Comparison of ENCODE assay signal across 21 cellular contexts in the genomic region with DNA sequence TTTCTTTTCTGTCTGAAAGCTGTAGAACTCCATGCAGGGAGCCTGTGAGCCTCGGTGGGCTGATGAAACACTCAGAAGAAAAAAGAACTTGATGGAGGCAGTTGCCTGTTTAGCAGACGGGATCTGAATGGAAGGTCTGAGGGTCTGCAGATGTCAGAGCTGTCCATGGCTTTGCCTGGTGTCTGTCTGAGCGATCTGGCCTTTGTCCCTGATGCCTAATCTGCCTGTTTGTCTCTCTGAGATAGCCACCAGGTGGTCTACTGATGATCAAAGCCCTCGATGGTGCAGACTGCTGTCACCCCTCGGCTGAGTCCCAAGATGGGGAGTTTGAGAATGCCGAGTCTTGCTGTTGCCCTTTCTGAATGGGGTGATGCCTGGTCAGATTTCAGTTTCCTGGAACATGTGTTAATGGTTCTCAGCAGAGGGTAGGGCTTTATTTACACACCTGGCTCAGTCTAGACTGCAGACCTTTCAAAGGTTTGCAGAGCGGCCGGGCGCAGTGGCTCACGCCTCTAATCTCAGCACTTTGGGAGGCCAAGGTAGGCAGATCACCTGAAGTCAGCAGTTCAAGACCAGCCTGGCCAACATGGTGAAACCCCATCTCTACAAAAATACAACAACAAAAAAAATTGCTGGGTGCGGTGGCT.
DNase-seq lines count a peak whose midpoint lies in the region; ATAC-seq and TF ChIP-seq lines count a peak whose summit lies in the region.
"Had no signal": no experiment of that assay in that cellular context is flagged by ENCODE, and none has a peak within 500 bp of the region (broad histone marks: within the 10 kb centered on the region; RNA-seq: fewer than 3 reads in every experiment).

No MANE protein-coding gene starts in this region.

- no peak overlapping the region for H3K27ac Mint-ChIP-seq in stimulated activated memory B cell treated with anti-CD40 and anti-IgM and Interleukin-4, amounts not matched to agents 10 μg/mL and 1 μg/mL and 100 μg/mL, for 72 hours
- H3K27ac Mint-ChIP-seq: B cell, nephron had no signal

- no peaks in the 10 kb centered on the region for H3K36me3 Mint-ChIP-seq in stimulated activated memory B cell treated with anti-CD40 and anti-IgM and Interleukin-4, amounts not matched to agents 10 μg/mL and 1 μg/mL and 100 μg/mL, for 72 hours

- WGBS in hepatocyte (ENCODE audit: low lambda C conversion rate, missing lambda C conversion rate) = 49% methylated on average over 11 of the region's 11 CpGs
- WGBS in upper lobe of left lung, 2 donors = 67 to 76% methylated on average over 10 to 11 of the region's 11 CpGs

- no peak overlapping the region for H2AFZ ChIP-seq in hepatocyte

- ATAC-seq in upper lobe of left lung (ENCODE audit: low FRiP score in 2 of 2) (no peak), HG02763 (IDR thresholded peaks at IDR 0.05; ENCODE audit: unreplicated experiment) (no peak)
- ATAC-seq in stimulated activated memory B cell treated with anti-CD40 and anti-IgM and Interleukin-4, amounts not matched to agents 10 μg/mL and 1 μg/mL and 100 μg/mL, for 72 hours = no peak

- no peak for TF ChIP-seq POLR2A in upper lobe of left lung (IDR thresholded peaks at IDR 0.05)

- peaks cover 20% of the 10 kb centered on the region for H3K27me3 Mint-ChIP-seq in stimulated activated memory B cell treated with anti-CD40 and anti-IgM and Interleukin-4, amounts not matched to agents 10 μg/mL and 1 μg/mL and 100 μg/mL, for 72 hours

- H4K20me1 ChIP-seq in hepatocyte (ENCODE audit: insufficient read depth, poor library complexity, severe bottlenecking) = peaks cover 8% of the 10 kb centered on the region

- no peak for TF ChIP-seq CTCF in hepatocyte (IDR thresholded peaks at IDR 0.05; ENCODE audit: poor library complexity)
- TF ChIP-seq CTCF in upper lobe of left lung (IDR thresholded peaks at IDR 0.05) = no peak

- H3K4me3 ChIP-seq in hepatocyte (no peak overlapping the region), upper lobe of left lung (no peak overlapping the region)
- H3K4me3 ChIP-seq: dorsolateral prefrontal cortex, tibial nerve had no signal

- DNase-seq in NCI-H2081 (lab: John Stamatoyannopoulos, UW) (peak; percentile 37 to 58), NCI-H2081 treated with DMSO at 0.1 percent for 48 hours (lab: John Stamatoyannopoulos, UW) (no peak), NCI-H510A (lab: John Stamatoyannopoulos, UW) (peak; percentile 66), hepatocyte (ENCODE audit: low spot score) (peak; percentile 53), upper lobe of left lung (peak; percentile 55 to 62), NCI-H446 (lab: John Stamatoyannopoulos, UW) (no peak)
- DNase-seq: 8988T; activated CD4-positive, CD25-positive, alpha-beta regulatory T cell treated with anti-CD3 and anti-CD28 coated beads, Interleukin-2, amount 50 U/mL, for 72 hours; dorsolateral prefrontal cortex; H7; NCI-H1694; NK-92 treated with Interleukin-12 subunit alpha and Interleukin-12 subunit beta, amount 100 ng/mL, for 24 hours; posterior cingulate gyrus; stimulated activated CD4-positive, alpha-beta T cell treated with anti-CD3 and anti-CD28 coated beads, Interleukin-1b, Interleukin-23, amount 100 ng/mL, for 48 hours; stimulated activated naive CD4-positive, alpha-beta T cell treated with Interleukin-2 at 50 U/mL for 16 hours; T1000 had no signal

- peaks cover 3% of the 10 kb centered on the region for H3K4me1 ChIP-seq in hepatocyte (ENCODE audit: insufficient read depth)
- H3K4me1 ChIP-seq in upper lobe of left lung = no peaks in the 10 kb centered on the region
- H3K4me1 ChIP-seq: tibial nerve had no signal

- H3K4me1 Mint-ChIP-seq in stimulated activated memory B cell treated with anti-CD40 and anti-IgM and Interleukin-4, amounts not matched to agents 10 μg/mL and 1 μg/mL and 100 μg/mL, for 72 hours = no peaks in the 10 kb centered on the region
- H3K4me1 Mint-ChIP-seq: B cell had no signal

- no peak overlapping the region for H3K4me3 Mint-ChIP-seq in stimulated activated memory B cell treated with anti-CD40 and anti-IgM and Interleukin-4, amounts not matched to agents 10 μg/mL and 1 μg/mL and 100 μg/mL, for 72 hours
- H3K4me3 Mint-ChIP-seq: B cell, nephron had no signal

- peak in 2 of 4 donors; percentile 2 to 74 for TF ChIP-seq EP300 in upper lobe of left lung (IDR thresholded peaks at IDR 0.05)

- H3K9me3 Mint-ChIP-seq in stimulated activated memory B cell treated with anti-CD40 and anti-IgM and Interleukin-4, amounts not matched to agents 10 μg/mL and 1 μg/mL and 100 μg/mL, for 72 hours = no peaks in the 10 kb centered on the region
- H3K9me3 Mint-ChIP-seq: nephron had no signal

- H3K36me3 ChIP-seq in hepatocyte (replicated peaks; ENCODE audit: insufficient read depth, low read depth) = no peaks in the 10 kb centered on the region
- H3K36me3 ChIP-seq in upper lobe of left lung = no peaks in the 10 kb centered on the region
- H3K36me3 ChIP-seq: tibial nerve had no signal

- peaks cover 28% of the 10 kb centered on the region for H3K79me2 ChIP-seq in hepatocyte

- peak overlapping the region; percentile 59 for H3K4me2 ChIP-seq in hepatocyte

- H3K27ac ChIP-seq in hepatocyte (peak overlapping the region; percentile 78), upper lobe of left lung (no peak overlapping the region)
- H3K27ac ChIP-seq: dorsolateral prefrontal cortex, tibial nerve had no signal

- H3K27me3 ChIP-seq in hepatocyte (no peaks in the 10 kb centered on the region), upper lobe of left lung (no peaks in the 10 kb centered on the region)
- H3K27me3 ChIP-seq: dorsolateral prefrontal cortex, tibial nerve had no signal

- no peaks in the 10 kb centered on the region for H3K9me2 ChIP-seq in hepatocyte (replicated peaks; ENCODE audit: insufficient read depth)

- no peaks in the 10 kb centered on the region for H3K9me3 ChIP-seq in hepatocyte (ENCODE audit: low read depth)
- H3K9me3 ChIP-seq in upper lobe of left lung = no peaks in the 10 kb centered on the region
- H3K9me3 ChIP-seq: tibial nerve had no signal

Comparison
In these comparisons a context has a peak if more than half of its experiments do, and no peak if none do; other contexts are left out.
1. DNase-seq: peak in NCI-H2081 (2 of 2), NCI-H510A (single experiment), hepatocyte (single experiment) and upper lobe of left lung (2 of 2); none in NCI-H2081 treated with DMSO at 0.1 percent for 48 hours (single experiment) and NCI-H446 (0 of 2).